2 cellular contexts compared by ENCODE assay signal in the genomic region with DNA sequence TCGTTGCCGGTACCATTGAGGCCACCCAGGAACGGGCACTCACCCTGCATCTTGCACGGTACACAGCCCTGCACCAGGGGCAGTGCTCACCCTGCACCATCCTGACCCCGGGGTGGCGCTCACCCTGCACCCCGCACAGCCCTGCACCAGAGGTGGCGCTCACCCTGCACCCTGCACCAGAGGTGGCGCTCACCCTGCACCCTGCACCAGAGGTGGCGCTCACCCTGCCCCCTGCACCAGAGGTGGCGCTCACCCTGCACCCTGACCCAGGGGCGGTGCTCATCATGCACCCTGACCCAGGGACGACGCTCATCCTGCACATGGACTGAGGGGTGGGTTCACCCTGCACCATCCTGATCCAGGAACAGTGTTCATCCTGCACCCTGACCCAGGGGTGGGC.
TF ChIP-seq lines count a peak whose summit lies in the region.

No MANE protein-coding gene starts in this region.

TF ChIP-seq in A549, 52 proteins besides CTCF, POLR2A, EP300 and RAD21:
- no peak for TF ChIP-seq EHMT2 (IDR thresholded peaks at IDR 0.05; ENCODE audit: low read depth)
- TF ChIP-seq, protein P1, sequence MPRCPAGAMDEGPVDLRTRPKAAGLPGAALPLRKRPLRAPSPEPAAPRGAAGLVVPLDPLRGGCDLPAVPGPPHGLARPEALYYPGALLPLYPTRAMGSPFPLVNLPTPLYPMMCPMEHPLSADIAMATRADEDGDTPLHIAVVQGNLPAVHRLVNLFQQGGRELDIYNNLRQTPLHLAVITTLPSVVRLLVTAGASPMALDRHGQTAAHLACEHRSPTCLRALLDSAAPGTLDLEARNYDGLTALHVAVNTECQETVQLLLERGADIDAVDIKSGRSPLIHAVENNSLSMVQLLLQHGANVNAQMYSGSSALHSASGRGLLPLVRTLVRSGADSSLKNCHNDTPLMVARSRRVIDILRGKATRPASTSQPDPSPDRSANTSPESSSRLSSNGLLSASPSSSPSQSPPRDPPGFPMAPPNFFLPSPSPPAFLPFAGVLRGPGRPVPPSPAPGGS (IDR thresholded peaks at IDR 0.05): no peak
- no peak for TF ChIP-seq MAZ (IDR thresholded peaks at IDR 0.05; ENCODE audit: borderline replicate concordance, low read depth, low read length)
- TF ChIP-seq JUNB (IDR thresholded peaks at IDR 0.05): no peak
- TF ChIP-seq MYC (IDR thresholded peaks at IDR 0.05; ENCODE audit: borderline replicate concordance, low read length): no peak
- TF ChIP-seq HOXB5 (CRISPR knock-in tag; IDR thresholded peaks at IDR 0.05): no peak
- no peak for TF ChIP-seq FOXS1 (CRISPR knock-in tag; IDR thresholded peaks at IDR 0.05)
- no peak for TF ChIP-seq ZFP36 (IDR thresholded peaks at IDR 0.05; ENCODE audit: borderline replicate concordance, partially characterized antibody)
- TF ChIP-seq, protein P2, sequence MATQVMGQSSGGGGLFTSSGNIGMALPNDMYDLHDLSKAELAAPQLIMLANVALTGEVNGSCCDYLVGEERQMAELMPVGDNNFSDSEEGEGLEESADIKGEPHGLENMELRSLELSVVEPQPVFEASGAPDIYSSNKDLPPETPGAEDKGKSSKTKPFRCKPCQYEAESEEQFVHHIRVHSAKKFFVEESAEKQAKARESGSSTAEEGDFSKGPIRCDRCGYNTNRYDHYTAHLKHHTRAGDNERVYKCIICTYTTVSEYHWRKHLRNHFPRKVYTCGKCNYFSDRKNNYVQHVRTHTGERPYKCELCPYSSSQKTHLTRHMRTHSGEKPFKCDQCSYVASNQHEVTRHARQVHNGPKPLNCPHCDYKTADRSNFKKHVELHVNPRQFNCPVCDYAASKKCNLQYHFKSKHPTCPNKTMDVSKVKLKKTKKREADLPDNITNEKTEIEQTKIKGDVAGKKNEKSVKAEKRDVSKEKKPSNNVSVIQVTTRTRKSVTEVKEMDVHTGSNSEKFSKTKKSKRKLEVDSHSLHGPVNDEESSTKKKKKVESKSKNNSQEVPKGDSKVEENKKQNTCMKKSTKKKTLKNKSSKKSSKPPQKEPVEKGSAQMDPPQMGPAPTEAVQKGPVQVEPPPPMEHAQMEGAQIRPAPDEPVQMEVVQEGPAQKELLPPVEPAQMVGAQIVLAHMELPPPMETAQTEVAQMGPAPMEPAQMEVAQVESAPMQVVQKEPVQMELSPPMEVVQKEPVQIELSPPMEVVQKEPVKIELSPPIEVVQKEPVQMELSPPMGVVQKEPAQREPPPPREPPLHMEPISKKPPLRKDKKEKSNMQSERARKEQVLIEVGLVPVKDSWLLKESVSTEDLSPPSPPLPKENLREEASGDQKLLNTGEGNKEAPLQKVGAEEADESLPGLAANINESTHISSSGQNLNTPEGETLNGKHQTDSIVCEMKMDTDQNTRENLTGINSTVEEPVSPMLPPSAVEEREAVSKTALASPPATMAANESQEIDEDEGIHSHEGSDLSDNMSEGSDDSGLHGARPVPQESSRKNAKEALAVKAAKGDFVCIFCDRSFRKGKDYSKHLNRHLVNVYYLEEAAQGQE (IDR thresholded peaks at IDR 0.05): no peak
- no peak for TF ChIP-seq RARB (CRISPR knock-in tag; IDR thresholded peaks at IDR 0.05)
- no peak for TF ChIP-seq SMC3 (IDR thresholded peaks at IDR 0.05)
- TF ChIP-seq MAFK (IDR thresholded peaks at IDR 0.05; ENCODE audit: partially characterized antibody): no peak
- TF ChIP-seq, protein P3, sequence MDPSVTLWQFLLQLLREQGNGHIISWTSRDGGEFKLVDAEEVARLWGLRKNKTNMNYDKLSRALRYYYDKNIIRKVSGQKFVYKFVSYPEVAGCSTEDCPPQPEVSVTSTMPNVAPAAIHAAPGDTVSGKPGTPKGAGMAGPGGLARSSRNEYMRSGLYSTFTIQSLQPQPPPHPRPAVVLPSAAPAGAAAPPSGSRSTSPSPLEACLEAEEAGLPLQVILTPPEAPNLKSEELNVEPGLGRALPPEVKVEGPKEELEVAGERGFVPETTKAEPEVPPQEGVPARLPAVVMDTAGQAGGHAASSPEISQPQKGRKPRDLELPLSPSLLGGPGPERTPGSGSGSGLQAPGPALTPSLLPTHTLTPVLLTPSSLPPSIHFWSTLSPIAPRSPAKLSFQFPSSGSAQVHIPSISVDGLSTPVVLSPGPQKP (IDR thresholded peaks at IDR 0.05; ENCODE audit: low read depth, low read length): no peak
- TF ChIP-seq RFX5 (IDR thresholded peaks at IDR 0.05): no peak
- TF ChIP-seq ZSCAN20 (CRISPR knock-in tag; IDR thresholded peaks at IDR 0.05): no peak
- no peak for TF ChIP-seq CEBPB (IDR thresholded peaks at IDR 0.05)
- TF ChIP-seq RNF2 (IDR thresholded peaks at IDR 0.05; ENCODE audit: borderline replicate concordance, low read depth): no peak
- TF ChIP-seq HOXB13 (CRISPR knock-in tag; IDR thresholded peaks at IDR 0.05; ENCODE audit: low read depth): no peak
- no peak for TF ChIP-seq BHLHE40 (IDR thresholded peaks at IDR 0.05; ENCODE audit: low read depth, low read length)

TF ChIP-seq in WTC11, 78 proteins besides CTCF, POLR2A, EP300 and RAD21:
- TF ChIP-seq NR3C1 (CRISPR knock-in tag; conservative IDR thresholded peaks at IDR 0.05; ENCODE audit: low read depth) (no peak), TCF7 (CRISPR knock-in tag; IDR thresholded peaks at IDR 0.05; ENCODE audit: low read depth) (0 out of 2 replicates have a peak, but pooled peaks have one; percentile 31)
